In genomic region chrX:77442728-77443127, GRCh38 we compare ENCODE assay signal across 14 cellular contexts. TPM values are rescaled to one million over a fixed set of nuclear protein-coding genes. Genes with fewer than 3 reads are reported as not detected.
DNase-seq lines count a peak whose midpoint lies in the region; ATAC-seq, FAIRE-seq and TF ChIP-seq lines count a peak whose summit lies in the region.
"Had no signal": no experiment of that assay in that cellular context is flagged by ENCODE, and none has a peak within 500 bp of the region (broad histone marks: within the 10 kb centered on the region; RNA-seq: fewer than 3 reads in every experiment).

No MANE protein-coding gene starts in this region.

- H4K20me1 ChIP-seq in K562 (replicated peaks; ENCODE audit: control insufficient read depth, insufficient read depth, low read length): no peaks in the 10 kb centered on the region

- H3K27me3 Mint-ChIP-seq in activated CD4-positive, alpha-beta memory T cell treated with anti-CD3 and anti-CD28 coated beads for 36 hours: peaks cover 10% of the 10 kb centered on the region

- no TSS peak for BruUV-seq in K562 (replicated peaks; lab: Mats Ljungman, UMichigan)

- intact Hi-C loops in K562 (cut with micrococcal nuclease) (loop anchor here (10.0 kb wide), 1 partner anchor 452 kb away; the partner anchor contains the start of genes COX7B and MAGT1), stomach (cut with DNase I; ENCODE audit: low total_unique reads) (no loop called here)
- intact Hi-C loops in activated CD4-positive, alpha-beta memory T cell treated with anti-CD3 and anti-CD28 coated beads for 36 hours (cut with micrococcal nuclease): no loop called here

- H3K4me3 ChIP-seq in K562 (no peak overlapping the region), stomach (no peak overlapping the region)

- H3K27ac ChIP-seq in K562 (ENCODE audit: extremely low read depth, low read depth, low read length): no peak overlapping the region
- no peak overlapping the region for H3K27ac ChIP-seq in stomach
- H3K27ac ChIP-seq: neutrophil had no signal

- no peak overlapping the region for H2AFZ ChIP-seq in K562 (ENCODE audit: low read depth, low read length)

- H3K36me3 ChIP-seq in K562 (ENCODE audit: control insufficient read depth, insufficient read depth, low read length): no peaks in the 10 kb centered on the region
- no peaks in the 10 kb centered on the region for H3K36me3 ChIP-seq in stomach
- H3K36me3 ChIP-seq: neutrophil had no signal

- H3K9me3 ChIP-seq in K562 (replicated peaks; ENCODE audit: control insufficient read depth, insufficient read depth, low read depth, low read length): no peaks in the 10 kb centered on the region
- no peaks in the 10 kb centered on the region for H3K9me3 ChIP-seq in stomach
- H3K9me3 ChIP-seq: neutrophil had no signal

- no peak overlapping the region for H3K4me3 Mint-ChIP-seq in activated CD4-positive, alpha-beta memory T cell treated with anti-CD3 and anti-CD28 coated beads for 36 hours
- H3K4me3 Mint-ChIP-seq: activated T-helper 1 cell treated with anti-CD3 and anti-CD28 coated beads, Interleukin-12 subunit alpha, Interleukin-12 subunit beta, Interleukin-2, Interleukin-4 antibody, amounts not matched to agents 30 ng/mL and 10 ng/mL and 1 ng/mL, durations not matched to agents 14 hours and 24 hours and 36 hours; CD4-positive, alpha-beta T cell; central memory CD8-positive, alpha-beta T cell had no signal

- H3K4me1 ChIP-seq in K562 (replicated peaks in 1 of 2; ENCODE audit: control insufficient read depth in 2 of 2, insufficient read depth in 2 of 2, low read length in 2 of 2) (peaks cover 0 to 5% of the 10 kb centered on the region in 2 experiments; a peak in 2 of 5 replicates), stomach (peaks cover 0 to 21% (median 13%) of the 10 kb centered on the region in 4 donors)

- no peaks in the 10 kb centered on the region for H3K79me2 ChIP-seq in K562 (ENCODE audit: control insufficient read depth, insufficient read depth, low read length)

- TF ChIP-seq RAD21 in K562 (CRISPR knock-in tag; conservative IDR thresholded peaks at IDR 0.05 in 1 of 2, IDR thresholded peaks at IDR 0.05 in 1 of 2): no peak

- TF ChIP-seq CTCF in K562 (IDR thresholded peaks at IDR 0.05 in 2 of 3, conservative IDR thresholded peaks at IDR 0.05 in 1 of 3; ENCODE audit: insufficient read depth in 2 of 3, low read depth in 1 of 3, low read length in 3 of 3): no peak
- TF ChIP-seq CTCF in stomach (IDR thresholded peaks at IDR 0.05): no peak

- H3K4me2 ChIP-seq in K562 (ENCODE audit: insufficient read depth, low read length): no peak overlapping the region

- no peak for FAIRE-seq in K562 (lab: Jason Lieb, UNC)
- FAIRE-seq: frontal cortex had no signal

- in situ Hi-C loops in K562 (cut with MboI): no loop called here

- no peak overlapping the region for H3K9ac ChIP-seq in K562 (ENCODE audit: insufficient read depth in 1 of 2, low read depth in 2 of 2, low read length in 2 of 2)

- H3K27ac Mint-ChIP-seq in activated CD4-positive, alpha-beta memory T cell treated with anti-CD3 and anti-CD28 coated beads for 36 hours: no peak overlapping the region
- H3K27ac Mint-ChIP-seq: activated T-helper 1 cell treated with anti-CD3 and anti-CD28 coated beads, Interleukin-12 subunit alpha, Interleukin-12 subunit beta, Interleukin-2, Interleukin-4 antibody, amounts not matched to agents 30 ng/mL and 10 ng/mL and 1 ng/mL, durations not matched to agents 14 hours and 24 hours and 36 hours; CD4-positive, alpha-beta T cell had no signal

- CTCF ChIA-PET in K562 (lab: Yijun Ruan, JAX; ENCODE audit: low intra/inter-chr PET ratio): no interaction called here
- CTCF ChIA-PET in activated CD4-positive, alpha-beta memory T cell treated with anti-CD3 and anti-CD28 coated beads for 36 hours (lab: Charles Lee): interaction anchor here (0.6 kb wide), 1 partner anchor 657 kb away, joined by 4 read pairs; no protein-coding TSS in a partner anchor

- H3K36me3 Mint-ChIP-seq in activated CD4-positive, alpha-beta memory T cell treated with anti-CD3 and anti-CD28 coated beads for 36 hours: no peaks in the 10 kb centered on the region

- no peak for ATAC-seq in K562

- no peaks in the 10 kb centered on the region for H3K9me3 Mint-ChIP-seq in activated CD4-positive, alpha-beta memory T cell treated with anti-CD3 and anti-CD28 coated beads for 36 hours
- H3K9me3 Mint-ChIP-seq: activated T-helper 1 cell treated with anti-CD3 and anti-CD28 coated beads, Interleukin-12 subunit alpha, Interleukin-12 subunit beta, Interleukin-2, Interleukin-4 antibody, amounts not matched to agents 30 ng/mL and 10 ng/mL and 1 ng/mL, durations not matched to agents 14 hours and 24 hours and 36 hours; CD4-positive, alpha-beta T cell; central memory CD8-positive, alpha-beta T cell had no signal

- peaks cover 3% of the 10 kb centered on the region for H3K4me1 Mint-ChIP-seq in activated CD4-positive, alpha-beta memory T cell treated with anti-CD3 and anti-CD28 coated beads for 36 hours (ENCODE audit: low read depth)
- H3K4me1 Mint-ChIP-seq: central memory CD8-positive, alpha-beta T cell had no signal

- POLR2A ChIA-PET in K562 (lab: Yijun Ruan, JAX): no interaction called here
- POLR2A ChIA-PET in activated CD4-positive, alpha-beta memory T cell treated with anti-CD3 and anti-CD28 coated beads for 36 hours (lab: Charles Lee): no interaction called here

- peak; percentile 6 for DNase-seq in COLO829 (ENCODE audit: low spot score)
- peak; percentile 96 for DNase-seq in M059J (ENCODE audit: low read depth)
- DNase-seq in K562 (ENCODE audit: extremely low read depth in 1 of 4, low spot score in 3 of 4): no peak
- DNase-seq in kidney tubule cell (ENCODE audit: low spot score): peak; percentile 90
- DNase-seq in activated CD4-positive, alpha-beta memory T cell treated with anti-CD3 and anti-CD28 coated beads for 36 hours: no peak
- no peak for DNase-seq in activated CD8-positive, alpha-beta memory T cell treated with anti-CD3 and anti-CD28 coated beads, Interleukin-2, amount 50 U/mL, for 48 hours
- DNase-seq in NCI-H82 (lab: John Stamatoyannopoulos, UW): no peak
- no peak for DNase-seq in stomach
- DNase-seq: CD4-positive, alpha-beta T cell; RPMI8226 had no signal

- H3K9me1 ChIP-seq in K562 (ENCODE audit: control insufficient read depth, insufficient read depth, low read length): no peaks in the 10 kb centered on the region

- TF ChIP-seq EP300 in K562 (IDR thresholded peaks at IDR 0.05; ENCODE audit: low read length) (no peak), stomach (IDR thresholded peaks at IDR 0.05) (no peak)

- H3K27me3 ChIP-seq in K562 (ENCODE audit: control insufficient read depth in 2 of 2, insufficient read depth in 2 of 2, low read length in 2 of 2) (no peaks in the 10 kb centered on the region), stomach (peaks cover 0 to 6% (median 0%) of the 10 kb centered on the region in 3 donors)

- TF ChIP-seq POLR2A in K562 (conservative IDR thresholded peaks at IDR 0.05): no peak
- TF ChIP-seq POLR2A in stomach (IDR thresholded peaks at IDR 0.05): no peak

- WGBS in K562 (ENCODE audit: insufficient coverage, low coverage, missing lambda C conversion rate): 0% methylated on average over 1 of the region's 1 CpG
- WGBS in stomach, 5 donors: 20 to 71% (median 42%) methylated on average over 1 of the region's 1 CpG

TF ChIP-seq in K562, 482 proteins besides CTCF, POLR2A, EP300 and RAD21 (continues in another document):
- TF ChIP-seq GABPB1 (CRISPR knock-in tag; IDR thresholded peaks at IDR 0.05) (no peak), ZBTB11 (CRISPR knock-in tag; IDR thresholded peaks at IDR 0.05) (no peak)

RNA-seq across cellular contexts. Expression of gene FGF16, which starts 4.5 kb away (rescaled TPM):
- not detected in 2 replicates for total RNA-seq in M059J (2014; rRNA removed; shearing (Covaris generic))
- not detected in 2 replicates for total RNA-seq in K562 (2011; cell fraction: chromatin; rRNA removed; ENCODE audit: low replicate concordance)
- total RNA-seq in K562 (2011; cell fraction: nucleolus; rRNA removed): not detected in 2 replicates
- total RNA-seq in K562 (2011; cell fraction: nucleoplasm; rRNA removed): not detected in 2 replicates
- total RNA-seq in K562 (2014; rRNA removed) (not detected in 2 replicates), K562 (2014; rRNA removed; fragmentation: Illumina TruSeq; extraction: Trizol) (not detected in 2 replicates), K562 (2015; rRNA removed; fragmentation: Illumina TruSeq; extraction: Trizol) (not detected in 2 replicates), K562 (2021) (not detected in 2 replicates), stomach (under 1 TPM in 1 of 5 donors, not detected in 4; 0.73 TPM)
- polyA plus RNA-seq in K562 (2011; rRNA removed) (not detected in 2 replicates), K562 (2014; fragmentation: Illumina TruSeq; extraction: Trizol) (not detected in 2 replicates), K562 (2014; fragmentation: Nextera tagmentation; extraction: Ambion mirVana) (not detected), K562 (2014; rRNA removed) (not detected in 2 replicates), stomach (not detected)
- polyA plus RNA-seq in K562 (2011; cell fraction: cytosol; rRNA removed): not detected in 2 replicates
- polyA plus RNA-seq in K562 (2011; cell fraction: nucleus; rRNA removed): not detected in 2 replicates
- polyA plus RNA-seq in K562 (2012): not detected in 2 replicates
- polyA minus RNA-seq in K562 (2011; rRNA and poly(A)+ RNA removed): not detected in 2 replicates
- not detected in 2 replicates for polyA minus RNA-seq in K562 (2011; cell fraction: cytosol; rRNA and poly(A)+ RNA removed)
- polyA minus RNA-seq in K562 (2011; cell fraction: nucleus; rRNA and poly(A)+ RNA removed): not detected in 2 replicates
- total RNA-seq in activated CD4-positive, alpha-beta memory T cell treated with anti-CD3 and anti-CD28 coated beads for 36 hours: not detected
- total RNA-seq: activated T-helper 1 cell treated with anti-CD3 and anti-CD28 coated beads, Interleukin-12 subunit alpha, Interleukin-12 subunit beta, Interleukin-2, Interleukin-4 antibody, amounts not matched to agents 30 ng/mL and 10 ng/mL and 1 ng/mL, durations not matched to agents 14 hours and 24 hours and 36 hours; CD4-positive, alpha-beta T cell had no signal

Comparison
In these comparisons a context has a peak if more than half of its experiments do, and no peak if none do; other contexts are left out.
1. DNase-seq: peak in COLO829 (single experiment), M059J (single experiment) and kidney tubule cell (single experiment); none in K562 (0 of 4), activated CD4-positive, alpha-beta memory T cell treated with anti-CD3 and anti-CD28 coated beads for 36 hours (single experiment), activated CD8-positive, alpha-beta memory T cell treated with anti-CD3 and anti-CD28 coated beads, Interleukin-2, amount 50 U/mL, for 48 hours (single experiment), NCI-H82 (single experiment) and stomach (single experiment).